13 cellular contexts compared by ENCODE assay signal in genomic region chr18:227902-228301, GRCh38. TPM values are rescaled to one million over a fixed set of nuclear protein-coding genes. Genes with fewer than 3 reads are reported as not detected.
A peak's percentile ranks its signal among the peaks of the same experiment; 100 is the strongest.
DNase-seq lines count a peak whose midpoint lies in the region; ATAC-seq and TF ChIP-seq lines count a peak whose summit lies in the region.
"Had no signal": no experiment of that assay in that cellular context is flagged by ENCODE, and none has a peak within 500 bp of the region (broad histone marks: within the 10 kb centered on the region; RNA-seq: fewer than 3 reads in every experiment).

No MANE protein-coding gene starts in this region.

- H3K27me3 Mint-ChIP-seq in GM23338 (ENCODE audit: insufficient read depth, low read depth, poor library complexity) (no peaks in the 10 kb centered on the region), endothelial cell (ENCODE audit: unreplicated experiment) (peaks cover 2% of the 10 kb centered on the region)
- H3K27me3 Mint-ChIP-seq: B cell had no signal

- H3K27ac Mint-ChIP-seq in GM23338, result peak overlapping the region; percentile 48; the same call in 1 of the 2 replicates
- peak overlapping the region; percentile 61 for H3K27ac Mint-ChIP-seq in endothelial cell (ENCODE audit: unreplicated experiment)
- peak overlapping the region; percentile 16 for H3K27ac Mint-ChIP-seq in stimulated activated effector memory CD8-positive, alpha-beta T cell treated with anti-CD3 and anti-CD28 coated beads, Interleukin-12 subunit alpha, Interleukin-12 subunit beta, amount 100 ng/mL, for 72 hours
- H3K27ac Mint-ChIP-seq: B cell had no signal

- POLR2A ChIA-PET in HEK293T (lab: Yijun Ruan, JAX), result no interaction called here

- H3K36me3 ChIP-seq in GM23338 (ENCODE audit: insufficient read depth), result peaks cover 22% of the 10 kb centered on the region

- H3K4me3 Mint-ChIP-seq in GM23338 (no peak overlapping the region), endothelial cell (ENCODE audit: unreplicated experiment) (no peak overlapping the region)
- no peak overlapping the region for H3K4me3 Mint-ChIP-seq in stimulated activated effector memory CD8-positive, alpha-beta T cell treated with anti-CD3 and anti-CD28 coated beads, Interleukin-12 subunit alpha, Interleukin-12 subunit beta, amount 100 ng/mL, for 72 hours
- H3K4me3 Mint-ChIP-seq: B cell had no signal

- ATAC-seq in left ventricle myocardium superior (no peak), GM23338 (no peak)
- no peak for ATAC-seq in stimulated activated effector memory CD8-positive, alpha-beta T cell treated with anti-CD3 and anti-CD28 coated beads, Interleukin-12 subunit alpha, Interleukin-12 subunit beta, amount 100 ng/mL, for 72 hours

- H3K9me3 Mint-ChIP-seq in GM23338 (no peaks in the 10 kb centered on the region), endothelial cell (ENCODE audit: unreplicated experiment) (no peaks in the 10 kb centered on the region)
- H3K9me3 Mint-ChIP-seq in stimulated activated effector memory CD8-positive, alpha-beta T cell treated with anti-CD3 and anti-CD28 coated beads, Interleukin-12 subunit alpha, Interleukin-12 subunit beta, amount 100 ng/mL, for 72 hours, result no peaks in the 10 kb centered on the region

- H2AFZ ChIP-seq in GM23338, result no peak overlapping the region
- H2AFZ ChIP-seq: GM23248 had no signal

- H3K79me2 ChIP-seq in GM23338 (replicated peaks; ENCODE audit: insufficient read depth), result no peaks in the 10 kb centered on the region

- no peak overlapping the region for H3K4me2 ChIP-seq in GM23338

- H3K4me1 Mint-ChIP-seq in GM23338 (no peaks in the 10 kb centered on the region), endothelial cell (ENCODE audit: unreplicated experiment) (no peaks in the 10 kb centered on the region)
- H3K4me1 Mint-ChIP-seq in stimulated activated effector memory CD8-positive, alpha-beta T cell treated with anti-CD3 and anti-CD28 coated beads, Interleukin-12 subunit alpha, Interleukin-12 subunit beta, amount 100 ng/mL, for 72 hours, result no peaks in the 10 kb centered on the region
- H3K4me1 Mint-ChIP-seq: B cell had no signal

- H3K4me3 ChIP-seq in GM23338, result no peak overlapping the region
- H3K4me3 ChIP-seq: GM23248 had no signal

- H3K4me1 ChIP-seq in GM23338 (ENCODE audit: insufficient read depth), result no peaks in the 10 kb centered on the region

- peak; percentile 75 for DNase-seq in cardiac septum (ENCODE audit: low spot score)
- DNase-seq in left ventricle myocardium superior, result no peak
- no peak for DNase-seq in GM23338 (ENCODE audit: low spot score)
- DNase-seq in endothelial cell (ENCODE audit: low spot score), result no peak
- DNase-seq in stimulated activated effector memory CD8-positive, alpha-beta T cell treated with anti-CD3 and anti-CD28 coated beads, Interleukin-12 subunit alpha, Interleukin-12 subunit beta, amount 100 ng/mL, for 72 hours (ENCODE audit: low spot score in 2 of 2), result no peak
- DNase-seq in HEK293T (ENCODE audit: extremely low spot score), result no peak
- DNase-seq in head of caudate nucleus, result no peak
- DNase-seq: Calu3, DMS 273 treated with DMSO at 0.1 percent for 48 hours, H7 had no signal

- H4K20me1 ChIP-seq in GM23338 (replicated peaks; ENCODE audit: insufficient read depth), result peaks cover 11% of the 10 kb centered on the region; the same call in 1 of the 2 replicates

- H3K27ac ChIP-seq in GM23338 (ENCODE audit: low read depth), result no peak overlapping the region
- H3K27ac ChIP-seq: C4-2B, GM23248 had no signal

- peaks cover 37% of the 10 kb centered on the region; the same call in 2 of the 3 replicates for H3K36me3 Mint-ChIP-seq in GM23338 (ENCODE audit: low read depth)
- H3K36me3 Mint-ChIP-seq in endothelial cell (ENCODE audit: low read depth, unreplicated experiment), result peaks cover 11% of the 10 kb centered on the region
- peaks cover 56% of the 10 kb centered on the region for H3K36me3 Mint-ChIP-seq in stimulated activated effector memory CD8-positive, alpha-beta T cell treated with anti-CD3 and anti-CD28 coated beads, Interleukin-12 subunit alpha, Interleukin-12 subunit beta, amount 100 ng/mL, for 72 hours

- CTCF ChIA-PET in HEK293T (lab: Yijun Ruan, JAX), result no interaction called here

- no peaks in the 10 kb centered on the region for H3K27me3 ChIP-seq in GM23338 (ENCODE audit: insufficient read depth)

- TF ChIP-seq CTCF in GM23338 (conservative IDR thresholded peaks at IDR 0.05; ENCODE audit: low read depth in 2 of 2), result no peak
- TF ChIP-seq CTCF in endothelial cell (IDR thresholded peaks at IDR 0.05; ENCODE audit: unreplicated experiment), result no peak

- H3K9me2 ChIP-seq in GM23338 (ENCODE audit: insufficient read depth), result no peaks in the 10 kb centered on the region

- H3F3A ChIP-seq in GM23338 (replicated peaks; ENCODE audit: low read depth), result no peaks in the 10 kb centered on the region

- intact Hi-C loops in cardiac septum (cut with DNase I) (no loop called here), left ventricle myocardium superior (cut with micrococcal nuclease) (no loop called here), head of caudate nucleus (cut with DNase I) (no loop called here)

TF ChIP-seq in GM23338, 12 proteins besides CTCF, POLR2A, EP300 and RAD21 (continues in another document):
- TF ChIP-seq EZH2phosphoT487 (IDR thresholded peaks at IDR 0.05; ENCODE audit: unreplicated experiment) (no peak), CREB1 (CRISPR knock-in tag; IDR thresholded peaks at IDR 0.05; ENCODE audit: low read depth) (no peak), EZH2 (IDR thresholded peaks at IDR 0.05; ENCODE audit: low read depth, unreplicated experiment) (no peak), ETS1 (IDR thresholded peaks at IDR 0.05) (no peak), POLR2AphosphoS5 (IDR thresholded peaks at IDR 0.05; ENCODE audit: low read depth) (no peak), ZNF114 (CRISPR knock-in tag; IDR thresholded peaks at IDR 0.05) (no peak), STAT1 (IDR thresholded peaks at IDR 0.05; ENCODE audit: unreplicated experiment) (no peak)

TF ChIP-seq in HEK293T, 16 proteins besides CTCF, POLR2A, EP300 and RAD21:
- TF ChIP-seq FOXA1 (IDR thresholded peaks at IDR 0.05) (no peak), ZNF384 (IDR thresholded peaks at IDR 0.05) (no peak), FOXK2 (IDR thresholded peaks at IDR 0.05) (no peak), TARDBP (IDR thresholded peaks at IDR 0.05) (no peak), CTBP1 (IDR thresholded peaks at IDR 0.05; ENCODE audit: borderline replicate concordance) (no peak), FOXM1 (IDR thresholded peaks at IDR 0.05; ENCODE audit: borderline replicate concordance) (no peak), HDGF (IDR thresholded peaks at IDR 0.05; ENCODE audit: borderline replicate concordance) (no peak), LEF1 (IDR thresholded peaks at IDR 0.05; ENCODE audit: borderline replicate concordance) (no peak)

RNA-seq across cellular contexts. Expression of gene THOC1, which starts 39.9 kb away (rescaled TPM):
- 13.5 TPM for total RNA-seq in cardiac septum
- total RNA-seq in left ventricle myocardium superior, result 12.4 TPM
- total RNA-seq in GM23338 (2014; rRNA removed; shearing (Covaris generic)), result 71.2 and 108 TPM in 2 replicates
- 66.1 and 73.0 TPM in 2 replicates for polyA plus RNA-seq in GM23338 (2016; fragmentation: Nextera tagmentation; extraction: Ambion mirVana)
- total RNA-seq in endothelial cell (ENCODE audit: unreplicated experiment), result 45.8 TPM
